ENCODE assay signal across 8 cellular contexts in genomic region chr17:67994827-67995567, GRCh38. TPM values are rescaled to one million over a fixed set of nuclear protein-coding genes. Genes with fewer than 3 reads are reported as not detected.
DNase-seq lines count a peak whose midpoint lies in the region; ATAC-seq and TF ChIP-seq lines count a peak whose summit lies in the region.

No MANE protein-coding gene starts in this region.

- no peaks in the 10 kb centered on the region for H3K9me3 Mint-ChIP-seq in activated naive CD4-positive, alpha-beta T cell treated with anti-CD3 and anti-CD28 coated beads, Interleukin-2, amount 50 U/mL, for 72 hours

- H3K4me3 ChIP-seq in ascending aorta: peak overlapping the region; percentile 64 to 91
- peak overlapping the region; percentile 49; the same call in 1 of the 2 replicates for H3K4me3 ChIP-seq in iPS DF 6.9 (ENCODE audit: low read length)
- H3K4me3 ChIP-seq in skeletal muscle satellite cell (ENCODE audit: low read length): peak overlapping the region; percentile 59

- intact Hi-C loops in ascending aorta (cut with DNase I): loop anchor here (1.0 kb wide), 1 partner anchor 40 kb away; the partner anchor contains the start of gene KPNA2

- peak; percentile 74 for DNase-seq in DMS53 (lab: John Stamatoyannopoulos, UW)
- peak; percentile 92 for DNase-seq in LHCN-M2 (ENCODE audit: low read depth)
- DNase-seq in ascending aorta (ENCODE audit: low spot score in 2 of 2): peak in 1 of 2 donors; percentile 65
- no peak for DNase-seq in iPS DF 6.9 (ENCODE audit: low read depth, low spot score)
- DNase-seq in activated naive CD4-positive, alpha-beta T cell treated with anti-CD3 and anti-CD28 coated beads, Interleukin-2, amount 50 U/mL, for 72 hours (ENCODE audit: low spot score in 2 of 2): no peak

- peak overlapping the region; percentile 84 for H3K4me2 ChIP-seq in skeletal muscle satellite cell (ENCODE audit: low read length)

- TF ChIP-seq CTCF in ascending aorta (IDR thresholded peaks at IDR 0.05): no peak

- H3K27ac Mint-ChIP-seq in activated naive CD4-positive, alpha-beta T cell treated with anti-CD3 and anti-CD28 coated beads, Interleukin-2, amount 50 U/mL, for 72 hours: peak overlapping the region in 1 of 2 donors; percentile 85

- H3K27ac ChIP-seq in ascending aorta (peak overlapping the region in 1 of 2 donors; percentile 42), iPS DF 6.9 (ENCODE audit: low read length) (no peak overlapping the region)

- H3K9me3 ChIP-seq in ascending aorta (no peaks in the 10 kb centered on the region), iPS DF 6.9 (ENCODE audit: control insufficient read depth, insufficient read depth, low read length) (no peaks in the 10 kb centered on the region), skeletal muscle satellite cell (replicated peaks; ENCODE audit: low read length) (no peaks in the 10 kb centered on the region)

- H3K4me1 ChIP-seq in ascending aorta: peaks cover 4 to 9% of the 10 kb centered on the region in 2 donors
- H3K4me1 ChIP-seq in iPS DF 6.9 (ENCODE audit: control insufficient read depth, insufficient read depth, low read length): no peaks in the 10 kb centered on the region
- peaks cover 30% of the 10 kb centered on the region for H3K4me1 ChIP-seq in skeletal muscle satellite cell (ENCODE audit: control insufficient read depth, insufficient read depth, low read length)

- H3K9ac ChIP-seq in skeletal muscle satellite cell (ENCODE audit: low read depth, low read length): peak overlapping the region; percentile 19

- no CpG with 5 or more reads among the region's 9 CpGs for WGBS in iPS DF 6.9 (ENCODE audit: insufficient coverage, insufficient read length)

- no peaks in the 10 kb centered on the region for H3K36me3 ChIP-seq in ascending aorta
- H3K36me3 ChIP-seq in iPS DF 6.9 (ENCODE audit: control insufficient read depth, insufficient read depth, low read length): no peaks in the 10 kb centered on the region
- no peaks in the 10 kb centered on the region for H3K36me3 ChIP-seq in skeletal muscle satellite cell (ENCODE audit: insufficient read depth, low read length)

- peaks cover 4 to 12% of the 10 kb centered on the region in 2 donors for H3K36me3 Mint-ChIP-seq in activated naive CD4-positive, alpha-beta T cell treated with anti-CD3 and anti-CD28 coated beads, Interleukin-2, amount 50 U/mL, for 72 hours

- H3K27me3 ChIP-seq in ascending aorta (no peaks in the 10 kb centered on the region), iPS DF 6.9 (ENCODE audit: control insufficient read depth, insufficient read depth, low read length) (no peaks in the 10 kb centered on the region; the same call in 1 of the 2 replicates), skeletal muscle satellite cell (ENCODE audit: control insufficient read depth, insufficient read depth, low read length) (peaks cover 5% of the 10 kb centered on the region)

- ATAC-seq in HG02840 (IDR thresholded peaks at IDR 0.05; ENCODE audit: low FRiP score, unreplicated experiment) (no peak), HG03039 (IDR thresholded peaks at IDR 0.05; ENCODE audit: unreplicated experiment) (no peak)
- no peak for ATAC-seq in activated naive CD4-positive, alpha-beta T cell treated with anti-CD3 and anti-CD28 coated beads, Interleukin-2, amount 50 U/mL, for 72 hours

RNA-seq across cellular contexts. Expression of gene C17orf58, which starts 1.3 kb away (rescaled TPM):
- total RNA-seq in LHCN-M2 (2014; rRNA removed): 10.7 and 14.6 TPM in 2 replicates
- polyA plus RNA-seq in LHCN-M2 (2012): 4.5 TPM
- total RNA-seq in ascending aorta: 3.2 TPM
- total RNA-seq in skeletal muscle satellite cell (2012; rRNA removed): 12.2 and 14.9 TPM in 2 replicates
- total RNA-seq in activated naive CD4-positive, alpha-beta T cell treated with anti-CD3 and anti-CD28 coated beads, Interleukin-2, amount 50 U/mL, for 72 hours: 10 to 100 TPM; 12.6 to 17.6 TPM

RNA-seq across cellular contexts. Expression of gene KPNA2, which starts 40.5 kb away (rescaled TPM):
- total RNA-seq in LHCN-M2 (2014; rRNA removed) (387 and 438 TPM in 2 replicates), ascending aorta (11.6 TPM)
- polyA plus RNA-seq in LHCN-M2 (2012): 241 TPM
- total RNA-seq in skeletal muscle satellite cell (2012; rRNA removed): 111 and 169 TPM in 2 replicates
- 100 to 1,000 TPM; 150 to 274 TPM for total RNA-seq in activated naive CD4-positive, alpha-beta T cell treated with anti-CD3 and anti-CD28 coated beads, Interleukin-2, amount 50 U/mL, for 72 hours

Comparison
In these comparisons a context has a peak if more than half of its experiments do, and no peak if none do; other contexts are left out.
1. DNase-seq: peak in DMS53 (single experiment) and LHCN-M2 (single experiment); none in iPS DF 6.9 (single experiment) and activated naive CD4-positive, alpha-beta T cell treated with anti-CD3 and anti-CD28 coated beads, Interleukin-2, amount 50 U/mL, for 72 hours (0 of 2).
2. RNA of gene KPNA2, which starts 40.5 kb away (total RNA-seq): 387 to 438 TPM in LHCN-M2 and 150 to 274 TPM in activated naive CD4-positive, alpha-beta T cell treated with anti-CD3 and anti-CD28 coated beads, Interleukin-2, amount 50 U/mL, for 72 hours; 11.6 TPM in ascending aorta (single experiment); every median in the first group is over 10 times any median in the second.
3. Peak in every context shown above with its lines, with median percentiles within 50 percentile points of each other: H3K4me3 ChIP-seq.